In the genomic region with DNA sequence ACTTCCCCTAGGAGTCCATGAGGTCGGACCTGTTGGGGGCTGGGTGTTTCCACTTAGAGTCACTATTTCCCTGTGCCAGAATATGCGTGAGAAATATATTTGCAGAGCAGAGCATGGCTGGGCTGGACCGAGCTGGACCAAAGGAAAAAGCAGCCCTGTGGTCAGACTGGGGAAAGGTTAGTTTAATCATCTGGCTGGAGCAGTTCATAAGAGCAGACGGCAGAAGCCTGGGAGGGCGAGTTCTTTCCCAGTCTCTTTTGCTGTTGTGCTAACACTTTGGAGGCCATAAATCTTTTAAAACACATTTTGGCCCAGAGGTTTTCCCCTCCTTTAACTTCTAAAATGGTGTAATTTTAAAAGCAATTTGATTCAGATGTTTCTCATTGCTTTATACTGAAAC, we compare ENCODE assay signal across 1 cellular context.
TF ChIP-seq lines count a peak whose summit lies in the region.

No MANE protein-coding gene starts in this region.

TF ChIP-seq in GM23338, 12 proteins besides CTCF, POLR2A, EP300 and RAD21 (continued from another document):
- TF ChIP-seq, protein P1, sequence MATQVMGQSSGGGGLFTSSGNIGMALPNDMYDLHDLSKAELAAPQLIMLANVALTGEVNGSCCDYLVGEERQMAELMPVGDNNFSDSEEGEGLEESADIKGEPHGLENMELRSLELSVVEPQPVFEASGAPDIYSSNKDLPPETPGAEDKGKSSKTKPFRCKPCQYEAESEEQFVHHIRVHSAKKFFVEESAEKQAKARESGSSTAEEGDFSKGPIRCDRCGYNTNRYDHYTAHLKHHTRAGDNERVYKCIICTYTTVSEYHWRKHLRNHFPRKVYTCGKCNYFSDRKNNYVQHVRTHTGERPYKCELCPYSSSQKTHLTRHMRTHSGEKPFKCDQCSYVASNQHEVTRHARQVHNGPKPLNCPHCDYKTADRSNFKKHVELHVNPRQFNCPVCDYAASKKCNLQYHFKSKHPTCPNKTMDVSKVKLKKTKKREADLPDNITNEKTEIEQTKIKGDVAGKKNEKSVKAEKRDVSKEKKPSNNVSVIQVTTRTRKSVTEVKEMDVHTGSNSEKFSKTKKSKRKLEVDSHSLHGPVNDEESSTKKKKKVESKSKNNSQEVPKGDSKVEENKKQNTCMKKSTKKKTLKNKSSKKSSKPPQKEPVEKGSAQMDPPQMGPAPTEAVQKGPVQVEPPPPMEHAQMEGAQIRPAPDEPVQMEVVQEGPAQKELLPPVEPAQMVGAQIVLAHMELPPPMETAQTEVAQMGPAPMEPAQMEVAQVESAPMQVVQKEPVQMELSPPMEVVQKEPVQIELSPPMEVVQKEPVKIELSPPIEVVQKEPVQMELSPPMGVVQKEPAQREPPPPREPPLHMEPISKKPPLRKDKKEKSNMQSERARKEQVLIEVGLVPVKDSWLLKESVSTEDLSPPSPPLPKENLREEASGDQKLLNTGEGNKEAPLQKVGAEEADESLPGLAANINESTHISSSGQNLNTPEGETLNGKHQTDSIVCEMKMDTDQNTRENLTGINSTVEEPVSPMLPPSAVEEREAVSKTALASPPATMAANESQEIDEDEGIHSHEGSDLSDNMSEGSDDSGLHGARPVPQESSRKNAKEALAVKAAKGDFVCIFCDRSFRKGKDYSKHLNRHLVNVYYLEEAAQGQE (IDR thresholded peaks at IDR 0.05; ENCODE audit: unreplicated experiment) = no peak
- TF ChIP-seq ZNF331 (CRISPR knock-in tag; IDR thresholded peaks at IDR 0.05; ENCODE audit: low read depth) (no peak), NANOG (IDR thresholded peaks at IDR 0.05; ENCODE audit: borderline replicate concordance) (no peak), CREB1 (CRISPR knock-in tag; IDR thresholded peaks at IDR 0.05; ENCODE audit: low read depth) (no peak), EZH2phosphoT487 (IDR thresholded peaks at IDR 0.05; ENCODE audit: unreplicated experiment) (no peak)
